Comparison of ENCODE assay signal across 8 cellular contexts in the genomic region with DNA sequence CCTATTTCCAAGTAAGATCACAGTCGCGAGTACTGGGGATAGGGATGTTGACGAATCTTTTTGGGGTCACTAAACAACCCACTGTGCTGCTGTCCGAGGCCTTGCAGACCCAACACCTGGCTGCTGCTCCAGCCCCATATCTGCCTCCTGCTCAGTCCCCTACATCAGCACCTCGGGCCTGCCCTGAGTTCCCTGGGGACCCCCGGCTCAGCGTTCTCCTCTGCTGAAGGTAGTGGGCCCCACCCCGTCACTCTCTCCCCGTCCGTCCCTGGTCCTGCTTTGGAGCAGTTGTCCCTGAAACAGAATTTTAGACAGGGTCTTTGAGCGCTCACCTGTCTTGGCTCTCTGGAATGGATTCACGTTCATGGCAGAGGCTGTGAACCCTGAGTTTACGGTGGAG.
"Had no signal": no experiment of that assay in that cellular context is flagged by ENCODE, and none has a peak within 500 bp of the region (broad histone marks: within the 10 kb centered on the region; RNA-seq: fewer than 3 reads in every experiment).

No MANE protein-coding gene starts in this region.

- DNase-seq: GDM1, GF-D8 had no signal

- H3K4me3 ChIP-seq: GM12878 had no signal

- FAIRE-seq: G401.6, GM12878, GM12891, GM12892, GM18507, GM19239 had no signal

- ATAC-seq: GM12878 had no signal
